Comparison of ENCODE assay signal across 8 cellular contexts in the genomic region with DNA sequence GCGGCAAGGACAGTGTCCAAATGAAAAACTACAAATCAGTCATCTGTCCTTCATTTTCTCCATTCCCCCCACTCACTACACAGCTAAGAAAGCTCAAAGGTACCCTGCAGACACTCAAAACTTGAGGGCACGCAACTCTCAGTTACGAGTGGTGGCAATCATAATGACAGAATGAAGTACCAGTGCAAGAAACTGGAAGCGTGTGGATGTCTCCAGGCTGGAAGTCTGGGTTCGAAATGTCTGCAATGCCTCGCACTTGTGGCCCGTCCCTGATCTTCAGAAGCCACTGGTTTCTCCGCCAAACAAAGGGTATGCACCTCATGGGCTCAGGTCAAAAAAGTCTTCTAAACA. TPM values are rescaled to one million over a fixed set of nuclear protein-coding genes. Genes with fewer than 3 reads are reported as not detected.
DNase-seq lines count a peak whose midpoint lies in the region; ATAC-seq, FAIRE-seq and TF ChIP-seq lines count a peak whose summit lies in the region.

No MANE protein-coding gene starts in this region.

- DNase-seq in right atrium auricular region (ENCODE audit: low spot score): no peak
- no peak for DNase-seq in smooth muscle cell (lab: John Stamatoyannopoulos, UW; ENCODE audit: unreplicated experiment)
- no peak for DNase-seq in stimulated activated CD4-positive, alpha-beta T cell treated with anti-CD3 and anti-CD28 coated beads, Interleukin-1b, Interleukin-23, amount 100 ng/mL, for 48 hours
- DNase-seq in NCI-H1436 (lab: John Stamatoyannopoulos, UW): no peak
- DNase-seq in urothelium cell line (ENCODE audit: low spot score): no peak

- H3K4me2 ChIP-seq in SU-DHL-6 (ENCODE audit: low read depth, low read length, poor library complexity, severe bottlenecking): peak overlapping the region; percentile 90
- peak overlapping the region; percentile 94 for H3K4me2 ChIP-seq in smooth muscle cell

- no peak for TF ChIP-seq CTCF in SU-DHL-6 (IDR thresholded peaks at IDR 0.05; ENCODE audit: insufficient read depth, low read length, poor library complexity, severe bottlenecking)
- TF ChIP-seq CTCF in right atrium auricular region (IDR thresholded peaks at IDR 0.05): no peak
- no peak for TF ChIP-seq CTCF in smooth muscle cell (IDR thresholded peaks at IDR 0.05; ENCODE audit: borderline replicate concordance, insufficient read depth, poor library complexity, severe bottlenecking)

- H3K9me3 ChIP-seq in SU-DHL-6 (ENCODE audit: insufficient read depth, low read length): no peaks in the 10 kb centered on the region
- no peaks in the 10 kb centered on the region for H3K9me3 ChIP-seq in right atrium auricular region
- no peaks in the 10 kb centered on the region for H3K9me3 ChIP-seq in smooth muscle cell (replicated peaks; ENCODE audit: low read depth)

- H3K9ac ChIP-seq in SU-DHL-6 (ENCODE audit: low read length) (peak overlapping the region; percentile 68), smooth muscle cell (ENCODE audit: low read depth) (peak overlapping the region; percentile 93)

- no peaks in the 10 kb centered on the region for H3K9me2 ChIP-seq in SU-DHL-6 (replicated peaks; ENCODE audit: insufficient read depth, low read length)

- H3K27ac ChIP-seq in SU-DHL-6 (ENCODE audit: low read depth, low read length): no peak overlapping the region
- H3K27ac ChIP-seq in right atrium auricular region: peak overlapping the region; percentile 64 to 76
- peak overlapping the region; percentile 96 for H3K27ac ChIP-seq in smooth muscle cell (ENCODE audit: low read depth)

- H3K79me2 ChIP-seq in SU-DHL-6 (ENCODE audit: insufficient read depth, low read length): peaks cover 14% of the 10 kb centered on the region
- H3K79me2 ChIP-seq in smooth muscle cell (ENCODE audit: low read depth): no peaks in the 10 kb centered on the region

- H3K27me3 ChIP-seq in SU-DHL-6 (ENCODE audit: low read length): no peaks in the 10 kb centered on the region
- H3K27me3 ChIP-seq in right atrium auricular region: no peaks in the 10 kb centered on the region
- no peaks in the 10 kb centered on the region for H3K27me3 ChIP-seq in smooth muscle cell (ENCODE audit: low read depth)

- H3K4me3 ChIP-seq in SU-DHL-6 (ENCODE audit: insufficient read depth, low read length, poor library complexity, severe bottlenecking) (peak overlapping the region; percentile 85), right atrium auricular region (peak overlapping the region; percentile 62 to 75), smooth muscle cell (peak overlapping the region; percentile 78)

- peak overlapping the region; percentile 96 for H2AFZ ChIP-seq in SU-DHL-6 (ENCODE audit: low read depth, low read length, severe bottlenecking)
- H2AFZ ChIP-seq in smooth muscle cell (ENCODE audit: low read depth): peak overlapping the region; percentile 96

- H4K20me1 ChIP-seq in SU-DHL-6 (ENCODE audit: low read depth, low read length) (no peaks in the 10 kb centered on the region), smooth muscle cell (ENCODE audit: low read depth) (no peaks in the 10 kb centered on the region)

- H3K4me1 ChIP-seq in right atrium auricular region (peaks cover 0 to 13% of the 10 kb centered on the region in 2 donors), smooth muscle cell (ENCODE audit: low read depth) (no peaks in the 10 kb centered on the region)

- ATAC-seq in GM21619 (IDR thresholded peaks at IDR 0.05; ENCODE audit: unreplicated experiment) (peak; percentile 6), GM18498 (IDR thresholded peaks at IDR 0.05; ENCODE audit: unreplicated experiment) (no peak)

- H3F3A ChIP-seq in SU-DHL-6 (ENCODE audit: insufficient read depth) (peaks cover 2% of the 10 kb centered on the region; the same call in 1 of the 2 replicates), smooth muscle cell (ENCODE audit: low read depth) (peaks cover 5% of the 10 kb centered on the region)

- 33% methylated on average over 8 of the region's 8 CpGs for WGBS in smooth muscle cell (ENCODE audit: low lambda C conversion rate)

- no peak for FAIRE-seq in urothelium cell line (lab: Jason Lieb, UNC)

- H3K36me3 ChIP-seq in SU-DHL-6 (ENCODE audit: low read length): peaks cover 4% of the 10 kb centered on the region; the same call in 1 of the 2 replicates
- no peaks in the 10 kb centered on the region for H3K36me3 ChIP-seq in right atrium auricular region
- no peaks in the 10 kb centered on the region for H3K36me3 ChIP-seq in smooth muscle cell (ENCODE audit: low read depth)

RNA-seq across cellular contexts. Expression of a gene that starts 0.6 kb away (rescaled TPM):
- total RNA-seq in right atrium auricular region (1 to 10 TPM; 1.3 to 2.0 TPM), smooth muscle cell (13.3 and 15.5 TPM in 2 replicates)
- polyA plus RNA-seq in smooth muscle cell: 10.5 and 11.5 TPM in 2 replicates

RNA-seq across cellular contexts. Expression of a gene that starts 21.8 kb away (rescaled TPM):
- 1 to 10 TPM; 1.2 to 5.6 TPM for total RNA-seq in right atrium auricular region
- total RNA-seq in smooth muscle cell: 28.5 and 35.7 TPM in 2 replicates
- 31.7 and 36.8 TPM in 2 replicates for polyA plus RNA-seq in smooth muscle cell

RNA-seq across cellular contexts. Expression of a gene that starts 45.9 kb away (rescaled TPM):
- total RNA-seq in right atrium auricular region (10 to 100 TPM in 1 of 2 donors, 1 to 10 TPM in 1; 9.2 to 11.3 TPM), smooth muscle cell (43.4 and 54.4 TPM in 2 replicates)
- 40.1 and 47.2 TPM in 2 replicates for polyA plus RNA-seq in smooth muscle cell
